Comparison of ENCODE assay signal across 22 cellular contexts in the genomic region with DNA sequence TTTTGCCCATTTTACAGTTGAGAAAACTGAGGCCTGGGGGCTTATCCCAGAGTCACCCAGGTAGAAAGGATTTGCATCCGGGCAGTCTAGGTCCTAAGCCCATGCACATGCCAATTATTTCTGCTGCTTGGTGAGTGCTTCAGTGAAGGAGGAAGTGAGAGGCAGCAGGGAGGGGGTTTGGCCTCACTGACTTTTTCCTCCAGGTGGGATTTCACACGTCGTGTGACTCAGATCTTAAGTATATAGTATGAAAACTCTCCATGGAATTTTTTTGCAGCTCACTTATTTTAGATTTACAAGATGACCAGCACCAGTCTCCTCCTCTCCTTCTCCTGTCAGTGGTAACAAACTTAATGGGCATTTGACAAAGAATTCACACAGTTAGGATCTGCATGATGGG. TPM values are rescaled to one million over a fixed set of nuclear protein-coding genes. Genes with fewer than 3 reads are reported as not detected.
A peak's percentile ranks its signal among the peaks of the same experiment; 100 is the strongest.
DNase-seq lines count a peak whose midpoint lies in the region; ATAC-seq and TF ChIP-seq lines count a peak whose summit lies in the region.
"Had no signal": no experiment of that assay in that cellular context is flagged by ENCODE, and none has a peak within 500 bp of the region (broad histone marks: within the 10 kb centered on the region; RNA-seq: fewer than 3 reads in every experiment).

No MANE protein-coding gene starts in this region.

- H4K20me1 ChIP-seq in BLaER1 (peaks cover 15% of the 10 kb centered on the region), osteoblast (ENCODE audit: insufficient read depth, low read length) (peaks cover 77% of the 10 kb centered on the region)

- H2AFZ ChIP-seq in osteoblast (ENCODE audit: low read length) = no peak overlapping the region

- H3K4me2 ChIP-seq in BLaER1 (0 out of 2 replicates have a peak overlapping the region, but pooled peaks have one; percentile 13), osteoblast (ENCODE audit: insufficient read depth, low read length) (peak overlapping the region; percentile 94)

- H3K4me1 ChIP-seq in BLaER1 (peaks cover 19% of the 10 kb centered on the region), adipocyte (ENCODE audit: control insufficient read depth, insufficient read depth, low read length) (peaks cover 5% of the 10 kb centered on the region), osteoblast (ENCODE audit: insufficient read depth, low read length) (peaks cover 66% of the 10 kb centered on the region)

- DNase-seq in HT1080 (ENCODE audit: low read depth) (peak; percentile 33), adipocyte (ENCODE audit: low read depth) (peak; percentile 21), osteoblast (ENCODE audit: insufficient read length, low spot score, missing footprints) (no peak), NCI-H2196 (lab: John Stamatoyannopoulos, UW; ENCODE audit: unreplicated experiment) (no peak), AG08396 (ENCODE audit: low spot score) (no peak)
- DNase-seq: activated CD4-positive, alpha-beta T cell treated with anti-CD3 and anti-CD28 coated beads, Interleukin-2, amount 50 U/mL, for 1 hour; activated effector memory CD4-positive, alpha-beta T cell treated with Interleukin-2 at 50 U/mL for 16 hours; cortex of kidney; DMS79; heart left ventricle; KG1; left ventricle myocardium inferior; mucosa of descending colon; NCI-H1092; NCI-H2081; NK-92 treated with Interleukin-12 subunit alpha and Interleukin-12 subunit beta, amount 100 ng/mL, for 24 hours; retina; SHP77; stimulated activated CD8-positive, alpha-beta memory T cell treated with anti-CD3 and anti-CD28 coated beads, Interleukin-4, amount 100 ng/mL, for 48 hours; T-cell had no signal

- ATAC-seq in stimulated activated memory B cell treated with anti-CD40 and anti-IgM and Interleukin-4, amounts not matched to agents 10 μg/mL and 1 μg/mL and 100 μg/mL, for 72 hours = no peak
- ATAC-seq: heart left ventricle, mucosa of descending colon, T-cell had no signal

- H3K27ac ChIP-seq in BLaER1 (no peak overlapping the region), osteoblast (ENCODE audit: low read depth, low read length) (peak overlapping the region; percentile 73)
- H3K27ac ChIP-seq: heart left ventricle, left ventricle myocardium inferior had no signal

- peaks cover 9% of the 10 kb centered on the region for H3K4me1 Mint-ChIP-seq in stimulated activated memory B cell treated with anti-CD40 and anti-IgM and Interleukin-4, amounts not matched to agents 10 μg/mL and 1 μg/mL and 100 μg/mL, for 72 hours

- no peak overlapping the region for H3K27ac Mint-ChIP-seq in stimulated activated memory B cell treated with anti-CD40 and anti-IgM and Interleukin-4, amounts not matched to agents 10 μg/mL and 1 μg/mL and 100 μg/mL, for 72 hours
- H3K27ac Mint-ChIP-seq: T-cell had no signal

- H3K36me3 ChIP-seq in BLaER1 = no peaks in the 10 kb centered on the region
- H3K36me3 ChIP-seq in adipocyte (ENCODE audit: control insufficient read depth, insufficient read depth, low read length, severe bottlenecking) = no peaks in the 10 kb centered on the region
- peaks cover 44% of the 10 kb centered on the region for H3K36me3 ChIP-seq in osteoblast (ENCODE audit: insufficient read depth, low read length)
- H3K36me3 ChIP-seq: heart left ventricle, left ventricle myocardium inferior had no signal

- no peaks in the 10 kb centered on the region for H3K9me3 ChIP-seq in BLaER1
- no peaks in the 10 kb centered on the region for H3K9me3 ChIP-seq in adipocyte (ENCODE audit: control insufficient read depth, low read length)
- no peaks in the 10 kb centered on the region for H3K9me3 ChIP-seq in osteoblast (ENCODE audit: low read depth, low read length)
- H3K9me3 ChIP-seq: heart left ventricle, left ventricle myocardium inferior, mucosa of descending colon had no signal

- no peak overlapping the region for H3K4me3 Mint-ChIP-seq in stimulated activated memory B cell treated with anti-CD40 and anti-IgM and Interleukin-4, amounts not matched to agents 10 μg/mL and 1 μg/mL and 100 μg/mL, for 72 hours
- H3K4me3 Mint-ChIP-seq: T-cell had no signal

- H3K9me3 Mint-ChIP-seq in stimulated activated memory B cell treated with anti-CD40 and anti-IgM and Interleukin-4, amounts not matched to agents 10 μg/mL and 1 μg/mL and 100 μg/mL, for 72 hours = no peaks in the 10 kb centered on the region
- H3K9me3 Mint-ChIP-seq: T-cell had no signal

- H3K9ac ChIP-seq in BLaER1 (no peak overlapping the region), adipocyte (ENCODE audit: low read length) (no peak overlapping the region)

- peaks cover 56% of the 10 kb centered on the region for H3K27me3 Mint-ChIP-seq in stimulated activated memory B cell treated with anti-CD40 and anti-IgM and Interleukin-4, amounts not matched to agents 10 μg/mL and 1 μg/mL and 100 μg/mL, for 72 hours

- no peak overlapping the region for H3K4me3 ChIP-seq in BLaER1
- H3K4me3 ChIP-seq in adipocyte (ENCODE audit: low read length) = no peak overlapping the region
- no peak overlapping the region for H3K4me3 ChIP-seq in osteoblast (ENCODE audit: insufficient read depth, low read length)
- H3K4me3 ChIP-seq: heart left ventricle, left ventricle myocardium inferior, mucosa of descending colon had no signal

- no peak for TF ChIP-seq CTCF in osteoblast (IDR thresholded peaks at IDR 0.05; ENCODE audit: extremely low read depth, low read depth, low read length)

- H3K36me3 Mint-ChIP-seq in stimulated activated memory B cell treated with anti-CD40 and anti-IgM and Interleukin-4, amounts not matched to agents 10 μg/mL and 1 μg/mL and 100 μg/mL, for 72 hours = no peaks in the 10 kb centered on the region
- H3K36me3 Mint-ChIP-seq: T-cell had no signal

- H3K27me3 ChIP-seq in BLaER1 = peaks cover 42% of the 10 kb centered on the region
- no peaks in the 10 kb centered on the region for H3K27me3 ChIP-seq in adipocyte (replicated peaks; ENCODE audit: control insufficient read depth, insufficient read depth, low read length)
- peaks cover under 1% of the 10 kb centered on the region for H3K27me3 ChIP-seq in osteoblast (ENCODE audit: insufficient read depth, low read length)

- H3K79me2 ChIP-seq in osteoblast (ENCODE audit: insufficient read depth, low read length) = peaks cover 94% of the 10 kb centered on the region

RNA-seq across cellular contexts. Expression of gene ITGA11, which starts 4.6 kb away (rescaled TPM):
- 0.77 and 2.1 TPM in 2 replicates for total RNA-seq in HT1080 (2014; rRNA removed; shearing (Covaris generic))
- polyA plus RNA-seq in HT1080 (2015; cell fraction: cytosol; rRNA removed) = 4.6 and 5.2 TPM in 2 replicates
- 16.5 and 19.3 TPM in 2 replicates for polyA plus RNA-seq in HT1080 (2015; cell fraction: nucleus; rRNA removed)
- total RNA-seq in osteoblast = 567 and 697 TPM in 2 replicates

Comparison
In these comparisons a context has a peak if more than half of its experiments do, and no peak if none do; other contexts are left out.
1. DNase-seq: peak in HT1080 (single experiment) and adipocyte (single experiment); none in osteoblast (single experiment), NCI-H2196 (single experiment) and AG08396 (single experiment).
2. RNA of gene ITGA11, which starts 4.6 kb away (total RNA-seq): 567 to 697 TPM in osteoblast; 0.77 to 2.1 TPM in HT1080; every median in the first group is over 100 times any median in the second.